1 cellular context compared by ENCODE assay signal in the genomic region with DNA sequence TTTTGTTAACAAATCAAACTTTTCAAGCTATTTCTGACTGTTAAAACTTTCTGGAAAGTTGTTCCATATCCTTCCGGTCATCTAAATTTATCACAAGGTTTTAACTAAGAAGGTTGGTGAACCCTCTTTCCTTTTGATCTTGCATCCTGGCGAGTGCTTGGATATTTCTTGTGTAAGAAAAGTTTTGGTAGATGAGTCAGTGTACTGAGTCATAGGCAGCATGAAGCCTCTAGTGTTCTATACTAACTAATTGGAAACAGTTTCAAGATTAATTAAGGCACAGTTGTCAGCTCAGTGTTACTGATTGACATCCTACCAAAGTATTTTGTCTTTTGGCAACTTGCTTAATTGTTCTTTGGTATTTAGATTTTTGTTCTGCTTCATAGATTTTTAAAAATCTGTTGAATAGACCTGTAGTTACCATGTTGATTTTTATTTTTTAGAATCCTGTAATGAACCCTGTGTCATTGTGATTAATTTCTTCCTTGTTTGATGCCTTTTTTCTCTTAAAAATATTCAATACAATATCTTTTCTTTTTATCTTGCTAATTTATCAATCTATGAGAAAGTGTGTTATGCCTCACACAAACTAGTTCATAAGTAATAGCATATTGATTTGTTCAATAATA.
TF ChIP-seq lines count a peak whose summit lies in the region.

No MANE protein-coding gene starts in this region.

TF ChIP-seq in SK-N-SH, 30 proteins besides CTCF, POLR2A, EP300 and RAD21 (continued from another document):
- TF ChIP-seq RXRA (IDR thresholded peaks at IDR 0.05; ENCODE audit: borderline replicate concordance, low read depth) (peak; percentile 33; the same call in 1 of the 2 replicates), GATA2 (CRISPR knock-in tag; IDR thresholded peaks at IDR 0.05) (no peak), NFIC (IDR thresholded peaks at IDR 0.05; ENCODE audit: borderline replicate concordance) (peak; percentile 46), FOSL2 (IDR thresholded peaks at IDR 0.05; ENCODE audit: borderline replicate concordance, low read depth) (peak; percentile 97)
- TF ChIP-seq, protein P1, sequence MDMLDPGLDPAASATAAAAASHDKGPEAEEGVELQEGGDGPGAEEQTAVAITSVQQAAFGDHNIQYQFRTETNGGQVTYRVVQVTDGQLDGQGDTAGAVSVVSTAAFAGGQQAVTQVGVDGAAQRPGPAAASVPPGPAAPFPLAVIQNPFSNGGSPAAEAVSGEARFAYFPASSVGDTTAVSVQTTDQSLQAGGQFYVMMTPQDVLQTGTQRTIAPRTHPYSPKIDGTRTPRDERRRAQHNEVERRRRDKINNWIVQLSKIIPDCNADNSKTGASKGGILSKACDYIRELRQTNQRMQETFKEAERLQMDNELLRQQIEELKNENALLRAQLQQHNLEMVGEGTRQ (IDR thresholded peaks at IDR 0.05; ENCODE audit: borderline replicate concordance, low read depth, low read length), result no peak
